ENCODE assay signal across 9 cellular contexts in genomic region chr14:101824339-101824727, GRCh38.
DNase-seq lines count a peak whose midpoint lies in the region; ATAC-seq, FAIRE-seq and TF ChIP-seq lines count a peak whose summit lies in the region.
"Had no signal": no experiment of that assay in that cellular context is flagged by ENCODE, and none has a peak within 500 bp of the region (broad histone marks: within the 10 kb centered on the region; RNA-seq: fewer than 3 reads in every experiment).

No MANE protein-coding gene starts in this region.

- no peak for TF ChIP-seq EP300 in transverse colon (IDR thresholded peaks at IDR 0.05; ENCODE audit: low read depth)

- no peak for TF ChIP-seq POLR2A in transverse colon (IDR thresholded peaks at IDR 0.05)

- peaks cover 0 to 8% of the 10 kb centered on the region in 2 donors for H3K36me3 ChIP-seq in kidney (ENCODE audit: control insufficient read depth in 1 of 2, insufficient read depth in 2 of 2, low read length in 2 of 2)
- no peaks in the 10 kb centered on the region for H3K36me3 ChIP-seq in transverse colon

- H3K4me1 Mint-ChIP-seq in activated naive CD4-positive, alpha-beta T cell treated with anti-CD3 and anti-CD28 coated beads, Interleukin-2, amount 10 ng/mL, durations not matched to agents 7 days and 5 days = peaks cover 76% of the 10 kb centered on the region
- peaks cover 77% of the 10 kb centered on the region for H3K4me1 Mint-ChIP-seq in activated CD4-positive, alpha-beta memory T cell treated with anti-CD3 and anti-CD28 coated beads, Interleukin-2, amount 10 ng/mL, durations not matched to agents 7 days and 5 days
- peaks cover 13% of the 10 kb centered on the region for H3K4me1 Mint-ChIP-seq in mesothelial cell of epicardium

- intact Hi-C loops in kidney (cut with DNase I) = no loop called here
- intact Hi-C loops in transverse colon (cut with DNase I; ENCODE audit: low total_unique reads) = no loop called here

- H3K4me3 ChIP-seq in kidney (ENCODE audit: low read length in 2 of 2) = peak overlapping the region; percentile 2 to 29
- peak overlapping the region in 2 of 4 donors; percentile 12 to 30 for H3K4me3 ChIP-seq in transverse colon

- peak overlapping the region; percentile 75 for H3K4me3 Mint-ChIP-seq in activated naive CD4-positive, alpha-beta T cell treated with anti-CD3 and anti-CD28 coated beads, Interleukin-2, amount 10 ng/mL, durations not matched to agents 7 days and 5 days
- H3K4me3 Mint-ChIP-seq in activated CD4-positive, alpha-beta memory T cell treated with anti-CD3 and anti-CD28 coated beads, Interleukin-2, amount 10 ng/mL, durations not matched to agents 7 days and 5 days = peak overlapping the region; percentile 84
- H3K4me3 Mint-ChIP-seq in mesothelial cell of epicardium = no peak overlapping the region

- POLR2A ChIA-PET in activated CD4-positive, alpha-beta memory T cell treated with anti-CD3 and anti-CD28 coated beads, Interleukin-2, amount 10 ng/mL, durations not matched to agents 7 days and 5 days (lab: Charles Lee) = interaction anchor here (0.7 to 5.6 kb wide), 29 partner anchors 7 to 1265 kb away, joined by 3 to 823 read pairs (median 9); partner anchors contain the start of gene DYNC1H1

- FAIRE-seq in kidney (lab: Jason Lieb, UNC) = no peak

- 24 to 41% methylated on average over 3 of the region's 3 CpGs for WGBS in transverse colon (ENCODE audit: low coverage in 1 of 2), 2 donors

- no peaks in the 10 kb centered on the region for H3K9me3 Mint-ChIP-seq in activated naive CD4-positive, alpha-beta T cell treated with anti-CD3 and anti-CD28 coated beads, Interleukin-2, amount 10 ng/mL, durations not matched to agents 7 days and 5 days
- H3K9me3 Mint-ChIP-seq in activated CD4-positive, alpha-beta memory T cell treated with anti-CD3 and anti-CD28 coated beads, Interleukin-2, amount 10 ng/mL, durations not matched to agents 7 days and 5 days = no peaks in the 10 kb centered on the region
- H3K9me3 Mint-ChIP-seq in mesothelial cell of epicardium = peaks cover 13% of the 10 kb centered on the region

- H3K4me1 ChIP-seq in kidney (ENCODE audit: control insufficient read depth in 1 of 2, insufficient read depth in 1 of 2, low read depth in 1 of 2, low read length in 2 of 2) (peaks cover 0 to 7% of the 10 kb centered on the region in 2 donors), transverse colon (peaks cover 10 to 70% (median 17%) of the 10 kb centered on the region in 4 donors)

- H3K27ac ChIP-seq in kidney (ENCODE audit: low read depth in 2 of 2, low read length in 2 of 2) (peak overlapping the region; percentile 68 to 96), transverse colon (peak overlapping the region; percentile 80 to 93 (median 88))

- H3K36me3 Mint-ChIP-seq in activated naive CD4-positive, alpha-beta T cell treated with anti-CD3 and anti-CD28 coated beads, Interleukin-2, amount 10 ng/mL, durations not matched to agents 7 days and 5 days = peaks cover 78% of the 10 kb centered on the region
- H3K36me3 Mint-ChIP-seq in activated CD4-positive, alpha-beta memory T cell treated with anti-CD3 and anti-CD28 coated beads, Interleukin-2, amount 10 ng/mL, durations not matched to agents 7 days and 5 days (ENCODE audit: low read depth) = peaks cover 80% of the 10 kb centered on the region
- H3K36me3 Mint-ChIP-seq in mesothelial cell of epicardium = peaks cover 28% of the 10 kb centered on the region

- H3K27me3 ChIP-seq in transverse colon = no peaks in the 10 kb centered on the region

- TF ChIP-seq CTCF in kidney (IDR thresholded peaks at IDR 0.05; ENCODE audit: borderline replicate concordance, extremely low read depth, insufficient read depth) = no peak
- TF ChIP-seq CTCF in transverse colon (IDR thresholded peaks at IDR 0.05) = no peak
- TF ChIP-seq CTCF in mesothelial cell of epicardium (IDR thresholded peaks at IDR 0.05; ENCODE audit: unreplicated experiment) = no peak

- in situ Hi-C loops in transverse colon (cut with MboI; ENCODE audit: low pct_ligation_motif_present in 1 of 4, low pct_unique_long_range_greater_than_20kb in 1 of 4, low sequenced_read_pairs in 3 of 4) = no loop called here

- H3K9ac ChIP-seq in kidney (ENCODE audit: low read length in 2 of 2) = peak overlapping the region in 1 of 2 donors; percentile 4

- CTCF ChIA-PET in activated naive CD4-positive, alpha-beta T cell treated with anti-CD3 and anti-CD28 coated beads, Interleukin-2, amount 10 ng/mL, durations not matched to agents 7 days and 5 days (lab: Charles Lee) = interaction anchor here (1.2 to 3.2 kb wide), 5 partner anchors 10 to 118 kb away, joined by 3 to 23 read pairs (median 8); no protein-coding TSS in a partner anchor
- CTCF ChIA-PET in activated CD4-positive, alpha-beta memory T cell treated with anti-CD3 and anti-CD28 coated beads, Interleukin-2, amount 10 ng/mL, durations not matched to agents 7 days and 5 days (lab: Charles Lee) = interaction anchor here (0.7 to 6.7 kb wide), 12 partner anchors 12 to 124 kb away, joined by 3 to 84 read pairs (median 6); partner anchors contain the start of gene PPP2R5C

- no peaks in the 10 kb centered on the region for H3K27me3 Mint-ChIP-seq in activated naive CD4-positive, alpha-beta T cell treated with anti-CD3 and anti-CD28 coated beads, Interleukin-2, amount 10 ng/mL, durations not matched to agents 7 days and 5 days
- no peaks in the 10 kb centered on the region for H3K27me3 Mint-ChIP-seq in activated CD4-positive, alpha-beta memory T cell treated with anti-CD3 and anti-CD28 coated beads, Interleukin-2, amount 10 ng/mL, durations not matched to agents 7 days and 5 days
- H3K27me3 Mint-ChIP-seq in mesothelial cell of epicardium (ENCODE audit: low read depth) = no peaks in the 10 kb centered on the region

- H3K9me3 ChIP-seq in kidney (ENCODE audit: control insufficient read depth in 1 of 2, low read length in 2 of 2) (no peaks in the 10 kb centered on the region), transverse colon (no peaks in the 10 kb centered on the region)

- peak overlapping the region; percentile 98 for H3K27ac Mint-ChIP-seq in activated naive CD4-positive, alpha-beta T cell treated with anti-CD3 and anti-CD28 coated beads, Interleukin-2, amount 10 ng/mL, durations not matched to agents 7 days and 5 days
- H3K27ac Mint-ChIP-seq in activated CD4-positive, alpha-beta memory T cell treated with anti-CD3 and anti-CD28 coated beads, Interleukin-2, amount 10 ng/mL, durations not matched to agents 7 days and 5 days = peak overlapping the region; percentile 98
- H3K27ac Mint-ChIP-seq in mesothelial cell of epicardium = no peak overlapping the region

- no peak for DNase-seq in activated naive CD4-positive, alpha-beta T cell treated with anti-CD3 and anti-CD28 coated beads, Interleukin-2, amount 10 ng/mL, durations not matched to agents 7 days and 5 days
- no peak for DNase-seq in activated naive CD4-positive, alpha-beta T cell treated with Interleukin-2 at 50 U/mL for 16 hours
- DNase-seq in activated CD4-positive, alpha-beta memory T cell treated with anti-CD3 and anti-CD28 coated beads, Interleukin-2, amount 10 ng/mL, durations not matched to agents 7 days and 5 days = no peak
- DNase-seq in kidney (no peak), transverse colon (no peak), cerebellum (ENCODE audit: low spot score) (no peak), mesothelial cell of epicardium (ENCODE audit: low spot score in 2 of 2, unreplicated experiment in 2 of 2) (no peak)
- DNase-seq: GOT3 had no signal

- ATAC-seq in HG02840 (IDR thresholded peaks at IDR 0.05; ENCODE audit: low FRiP score, unreplicated experiment) = no peak
